16 cellular contexts compared by ENCODE assay signal in the genomic region with DNA sequence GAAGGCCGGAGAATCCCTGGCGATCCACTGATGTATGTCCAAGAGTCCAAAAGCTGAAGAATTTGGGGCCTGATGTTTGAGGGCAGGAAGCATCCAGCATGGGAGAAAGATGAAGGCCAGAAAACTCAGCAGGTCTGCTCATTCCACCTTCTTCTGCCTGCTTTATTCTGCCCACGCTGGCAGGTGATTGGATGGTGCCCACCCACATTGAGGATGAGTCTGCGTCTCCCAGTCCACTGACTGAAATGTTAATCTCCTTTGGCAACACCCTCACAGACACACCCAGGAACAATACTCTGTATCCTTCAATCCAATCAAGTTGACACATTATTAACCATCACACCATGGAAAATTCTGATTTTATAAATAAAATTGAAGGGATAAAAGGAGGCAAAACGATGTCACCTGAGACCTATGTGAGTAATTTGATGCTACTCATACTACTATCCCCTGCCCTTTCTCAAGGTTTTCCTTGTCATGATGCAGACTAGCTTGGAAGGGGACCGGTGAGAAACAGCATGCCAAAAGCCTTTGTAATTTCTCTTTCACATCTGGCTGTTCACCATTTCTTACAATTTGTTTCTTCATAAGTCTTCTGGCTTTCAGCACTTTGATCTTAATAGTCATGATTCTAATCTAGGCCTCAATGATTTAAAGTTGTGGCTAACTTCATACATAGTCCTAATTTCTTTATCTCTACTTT. TPM values are rescaled to one million over a fixed set of nuclear protein-coding genes. Genes with fewer than 3 reads are reported as not detected.
A peak's percentile ranks its signal among the peaks of the same experiment; 100 is the strongest.
DNase-seq lines count a peak whose midpoint lies in the region; ATAC-seq and TF ChIP-seq lines count a peak whose summit lies in the region.
"Had no signal": no experiment of that assay in that cellular context is flagged by ENCODE, and none has a peak within 500 bp of the region (broad histone marks: within the 10 kb centered on the region; RNA-seq: fewer than 3 reads in every experiment).

No MANE protein-coding gene starts in this region.

- intact Hi-C loops in PC-3 (cut with micrococcal nuclease) (loop anchor here (5.0 kb wide), 1 partner anchor 489 kb away; no protein-coding TSS in a partner anchor), left ventricle myocardium inferior (cut with micrococcal nuclease) (no loop called here)

- no peaks in the 10 kb centered on the region for H4K20me1 ChIP-seq in PC-3 (ENCODE audit: low read length)

- H3K4me3 ChIP-seq in BJ (ENCODE audit: low read depth, low read length) (no peak overlapping the region), PC-3 (ENCODE audit: low read length) (peak overlapping the region; percentile 36; the same call in 1 of the 2 replicates), iPS-20b (ENCODE audit: low read length) (peak overlapping the region; percentile 44; the same call in 1 of the 2 replicates), left ventricle myocardium inferior (no peak overlapping the region)
- H3K4me3 ChIP-seq: right atrium auricular region, uterus had no signal

- H3F3A ChIP-seq in PC-3 (ENCODE audit: low read length, unreplicated experiment) = peaks cover 9% of the 10 kb centered on the region

- TF ChIP-seq CTCF in BJ (IDR thresholded peaks at IDR 0.05; ENCODE audit: insufficient read depth, low read depth, low read length) = no peak
- TF ChIP-seq CTCF in PC-3 (conservative IDR thresholded peaks at IDR 0.05; ENCODE audit: low read depth, low read length) = no peak
- no peak for TF ChIP-seq CTCF in left ventricle myocardium inferior (IDR thresholded peaks at IDR 0.05; ENCODE audit: borderline replicate concordance)

- H3K9me3 ChIP-seq in PC-3 (ENCODE audit: low read length) = no peaks in the 10 kb centered on the region
- H3K9me3 ChIP-seq in iPS-20b (ENCODE audit: insufficient read depth, low read depth, low read length) = no peaks in the 10 kb centered on the region
- H3K9me3 ChIP-seq in left ventricle myocardium inferior (replicated peaks) = no peaks in the 10 kb centered on the region
- H3K9me3 ChIP-seq: right atrium auricular region, uterus had no signal

- H3K27ac ChIP-seq in PC-3 (ENCODE audit: low read length) = peak overlapping the region; percentile 99
- H3K27ac ChIP-seq in iPS-20b (ENCODE audit: low read length) = no peak overlapping the region
- H3K27ac ChIP-seq in left ventricle myocardium inferior (replicated peaks) = no peak overlapping the region
- H3K27ac ChIP-seq: right atrium auricular region, uterus had no signal

- CTCF ChIA-PET in BJ (lab: Yijun Ruan, JAX) = interaction anchor here (0.9 to 4.1 kb wide), 6 partner anchors 14 to 490 kb away, joined by 3 to 19 read pairs (median 4); no protein-coding TSS in a partner anchor
- CTCF ChIA-PET in PC-3 (lab: Charles Lee) = interaction anchor here (1.0 kb wide), 1 partner anchor 61 kb away, joined by 3 read pairs; no protein-coding TSS in a partner anchor

- H2AFZ ChIP-seq in PC-3 (ENCODE audit: low read length) = no peak overlapping the region

- H3K9ac ChIP-seq in PC-3 (ENCODE audit: low read length) (peak overlapping the region; percentile 67), iPS-20b (ENCODE audit: low read depth, low read length) (peak overlapping the region; percentile 11; the same call in 1 of the 2 replicates)

- DNase-seq in BJ (ENCODE audit: low read depth) (peak; percentile 45), PC-3 (peak; percentile 26), dermis blood vessel endothelial cell (peak; percentile 21), midbrain (lab: John Stamatoyannopoulos, UW) (no peak), left ventricle myocardium inferior (no peak), NCI-H2227 (lab: John Stamatoyannopoulos, UW; ENCODE audit: unreplicated experiment) (no peak)
- DNase-seq in activated CD4-positive, CD25-positive, alpha-beta regulatory T cell (lab: John Stamatoyannopoulos, UW) = no peak
- DNase-seq: activated naive CD4-positive, alpha-beta T cell treated with anti-CD3 and anti-CD28 coated beads for 36 hours; DMS79; islet precursor cell; Kasumi-1; NCI-H1694 treated with DMSO at 0.1 percent for 48 hours; stimulated activated naive CD4-positive, alpha-beta T cell; uterus had no signal

- H3K4me1 ChIP-seq in PC-3 (ENCODE audit: insufficient read depth, low read length) (peaks cover 32% of the 10 kb centered on the region), iPS-20b (ENCODE audit: insufficient read depth, low read length) (peaks cover 18% of the 10 kb centered on the region; the same call in 1 of the 2 replicates), left ventricle myocardium inferior (no peaks in the 10 kb centered on the region)
- H3K4me1 ChIP-seq: right atrium auricular region, uterus had no signal

- H3K9me2 ChIP-seq in PC-3 (replicated peaks; ENCODE audit: low read length) = no peaks in the 10 kb centered on the region

- H3K4me2 ChIP-seq in PC-3 (ENCODE audit: low read length) = peak overlapping the region; percentile 79

- no peaks in the 10 kb centered on the region for H3K27me3 ChIP-seq in BJ (ENCODE audit: control insufficient read depth, insufficient read depth, low read length)
- no peaks in the 10 kb centered on the region for H3K27me3 ChIP-seq in PC-3 (ENCODE audit: low read length)
- H3K27me3 ChIP-seq in iPS-20b (ENCODE audit: insufficient read depth, low read length) = no peaks in the 10 kb centered on the region
- H3K27me3 ChIP-seq in left ventricle myocardium inferior (ENCODE audit: low read depth) = no peaks in the 10 kb centered on the region
- H3K27me3 ChIP-seq: right atrium auricular region, uterus had no signal

- no peaks in the 10 kb centered on the region for H3K79me2 ChIP-seq in PC-3 (ENCODE audit: low read length)

- POLR2A ChIA-PET in BJ (lab: Charles Lee) (no interaction called here), PC-3 (lab: Charles Lee; ENCODE audit: unreplicated experiment) (no interaction called here)

- H3K36me3 ChIP-seq in BJ (ENCODE audit: control insufficient read depth, insufficient read depth, low read length) (no peaks in the 10 kb centered on the region), PC-3 (ENCODE audit: low read depth, low read length) (no peaks in the 10 kb centered on the region), iPS-20b (ENCODE audit: insufficient read depth, low read depth, low read length) (no peaks in the 10 kb centered on the region), left ventricle myocardium inferior (no peaks in the 10 kb centered on the region)
- H3K36me3 ChIP-seq: right atrium auricular region, uterus had no signal

- ATAC-seq in PC-3 = peak; percentile 48

- TSS peak; percentile 53 for BruUV-seq in PC-3 (replicated peaks; lab: Mats Ljungman, UMichigan)

RNA-seq across cellular contexts. Expression of a gene that starts 9.7 kb away (rescaled TPM):
- 34.9 and 44.2 TPM in 2 replicates for polyA plus RNA-seq in BJ (2011; rRNA removed)
- 4.5 and 4.7 TPM in 2 replicates for polyA minus RNA-seq in BJ (2011; rRNA and poly(A)+ RNA removed)
- total RNA-seq in PC-3 (2014; rRNA removed) (143 and 159 TPM in 2 replicates), dermis blood vessel endothelial cell (64.4 and 78.1 TPM in 2 replicates), left ventricle myocardium inferior (56.1 TPM)

RNA-seq across cellular contexts. Expression of a gene that starts 59.0 kb away (rescaled TPM):
- polyA plus RNA-seq in BJ (2011; rRNA removed) = 13.0 and 13.2 TPM in 2 replicates
- 12.0 and 12.3 TPM in 2 replicates for polyA minus RNA-seq in BJ (2011; rRNA and poly(A)+ RNA removed)
- total RNA-seq in PC-3 (2014; rRNA removed) (5.2 and 5.4 TPM in 2 replicates), dermis blood vessel endothelial cell (11.4 and 13.1 TPM in 2 replicates), left ventricle myocardium inferior (56.8 TPM)

Comparison
In these comparisons a context has a peak if more than half of its experiments do, and no peak if none do; other contexts are left out.
1. DNase-seq: peak in BJ (single experiment), PC-3 (single experiment) and dermis blood vessel endothelial cell (single experiment); none in midbrain (single experiment), left ventricle myocardium inferior (single experiment), activated CD4-positive, CD25-positive, alpha-beta regulatory T cell (0 of 4) and NCI-H2227 (single experiment).
2. H3K4me3 ChIP-seq: peak in PC-3 (single experiment) and iPS-20b (single experiment); none in BJ (single experiment) and left ventricle myocardium inferior (single experiment).